Comparison of ENCODE assay signal across 1 cellular context in the genomic region with DNA sequence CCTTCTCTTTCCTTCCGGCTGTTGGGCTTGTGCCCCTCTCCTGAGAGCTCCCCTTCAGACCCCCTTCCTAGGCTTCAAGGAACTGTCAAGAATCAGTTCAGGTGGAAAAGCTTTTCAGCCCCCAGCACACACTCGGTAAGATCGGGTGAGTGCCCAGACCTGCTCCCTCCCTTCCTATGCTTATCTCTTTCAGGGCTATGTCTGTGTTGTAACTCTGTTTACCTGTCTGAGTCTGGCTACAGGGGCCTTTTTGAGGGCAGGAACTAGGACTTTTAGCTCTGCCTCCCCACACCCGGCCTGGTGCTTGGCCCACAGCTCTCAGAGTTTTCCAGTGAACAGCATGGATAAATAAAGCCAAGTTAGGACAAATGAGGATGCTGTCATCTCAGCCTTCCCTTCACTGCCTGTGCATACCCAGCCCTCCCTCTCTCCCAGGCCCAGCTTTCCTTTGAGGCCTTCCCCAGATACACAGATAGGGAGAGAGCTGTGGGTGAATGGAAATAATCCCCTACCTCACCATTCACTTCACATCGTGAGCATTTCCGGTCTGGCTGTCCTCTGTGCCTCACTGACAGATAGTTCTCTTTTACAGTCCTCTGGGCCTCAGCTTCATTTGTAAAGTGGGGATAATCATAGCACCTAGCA.
TF ChIP-seq lines count a peak whose summit lies in the region.

No MANE protein-coding gene starts in this region.

TF ChIP-seq in HepG2, 621 proteins besides CTCF, POLR2A, EP300 and RAD21 (continued from another document and continues in another):
- no peak for TF ChIP-seq MYNN (CRISPR knock-in tag; IDR thresholded peaks at IDR 0.05; ENCODE audit: low read depth)
- TF ChIP-seq, protein P1, sequence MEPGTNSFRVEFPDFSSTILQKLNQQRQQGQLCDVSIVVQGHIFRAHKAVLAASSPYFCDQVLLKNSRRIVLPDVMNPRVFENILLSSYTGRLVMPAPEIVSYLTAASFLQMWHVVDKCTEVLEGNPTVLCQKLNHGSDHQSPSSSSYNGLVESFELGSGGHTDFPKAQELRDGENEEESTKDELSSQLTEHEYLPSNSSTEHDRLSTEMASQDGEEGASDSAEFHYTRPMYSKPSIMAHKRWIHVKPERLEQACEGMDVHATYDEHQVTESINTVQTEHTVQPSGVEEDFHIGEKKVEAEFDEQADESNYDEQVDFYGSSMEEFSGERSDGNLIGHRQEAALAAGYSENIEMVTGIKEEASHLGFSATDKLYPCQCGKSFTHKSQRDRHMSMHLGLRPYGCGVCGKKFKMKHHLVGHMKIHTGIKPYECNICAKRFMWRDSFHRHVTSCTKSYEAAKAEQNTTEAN (CRISPR knock-in tag; conservative IDR thresholded peaks at IDR 0.05) = peak; percentile 90
- no peak for TF ChIP-seq MBD4 (IDR thresholded peaks at IDR 0.05; ENCODE audit: borderline replicate concordance, low read length)
- TF ChIP-seq ZNF496 (CRISPR knock-in tag; IDR thresholded peaks at IDR 0.05; ENCODE audit: insufficient replicate concordance) = no peak
- TF ChIP-seq NFKBIZ (CRISPR knock-in tag; IDR thresholded peaks at IDR 0.05) = peak; percentile 76; the same call in 1 of the 2 replicates
- peak; percentile 48; the same call in 1 of the 2 replicates for TF ChIP-seq GABPB1 (CRISPR knock-in tag; IDR thresholded peaks at IDR 0.05)
- TF ChIP-seq JUN (CRISPR knock-in tag; IDR thresholded peaks at IDR 0.05) = 0 out of 2 replicates have a peak, but pooled peaks have one; percentile 22
- TF ChIP-seq MED1 (CRISPR knock-in tag; IDR thresholded peaks at IDR 0.05) = peak; percentile 92
- peak; percentile 68 for TF ChIP-seq PPARG (CRISPR knock-in tag; conservative IDR thresholded peaks at IDR 0.05)
- TF ChIP-seq, protein P2, sequence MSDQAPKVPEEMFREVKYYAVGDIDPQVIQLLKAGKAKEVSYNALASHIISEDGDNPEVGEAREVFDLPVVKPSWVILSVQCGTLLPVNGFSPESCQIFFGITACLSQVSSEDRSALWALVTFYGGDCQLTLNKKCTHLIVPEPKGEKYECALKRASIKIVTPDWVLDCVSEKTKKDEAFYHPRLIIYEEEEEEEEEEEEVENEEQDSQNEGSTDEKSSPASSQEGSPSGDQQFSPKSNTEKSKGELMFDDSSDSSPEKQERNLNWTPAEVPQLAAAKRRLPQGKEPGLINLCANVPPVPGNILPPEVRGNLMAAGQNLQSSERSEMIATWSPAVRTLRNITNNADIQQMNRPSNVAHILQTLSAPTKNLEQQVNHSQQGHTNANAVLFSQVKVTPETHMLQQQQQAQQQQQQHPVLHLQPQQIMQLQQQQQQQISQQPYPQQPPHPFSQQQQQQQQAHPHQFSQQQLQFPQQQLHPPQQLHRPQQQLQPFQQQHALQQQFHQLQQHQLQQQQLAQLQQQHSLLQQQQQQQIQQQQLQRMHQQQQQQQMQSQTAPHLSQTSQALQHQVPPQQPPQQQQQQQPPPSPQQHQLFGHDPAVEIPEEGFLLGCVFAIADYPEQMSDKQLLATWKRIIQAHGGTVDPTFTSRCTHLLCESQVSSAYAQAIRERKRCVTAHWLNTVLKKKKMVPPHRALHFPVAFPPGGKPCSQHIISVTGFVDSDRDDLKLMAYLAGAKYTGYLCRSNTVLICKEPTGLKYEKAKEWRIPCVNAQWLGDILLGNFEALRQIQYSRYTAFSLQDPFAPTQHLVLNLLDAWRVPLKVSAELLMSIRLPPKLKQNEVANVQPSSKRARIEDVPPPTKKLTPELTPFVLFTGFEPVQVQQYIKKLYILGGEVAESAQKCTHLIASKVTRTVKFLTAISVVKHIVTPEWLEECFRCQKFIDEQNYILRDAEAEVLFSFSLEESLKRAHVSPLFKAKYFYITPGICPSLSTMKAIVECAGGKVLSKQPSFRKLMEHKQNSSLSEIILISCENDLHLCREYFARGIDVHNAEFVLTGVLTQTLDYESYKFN (CRISPR knock-in tag; conservative IDR thresholded peaks at IDR 0.05) = peak; percentile 94
- TF ChIP-seq RBM39 (IDR thresholded peaks at IDR 0.05; ENCODE audit: low read depth, low read length, poor library complexity, severe bottlenecking) = no peak
- peak; percentile 69 for TF ChIP-seq FOSL2 (CRISPR knock-in tag; IDR thresholded peaks at IDR 0.05)
- TF ChIP-seq GTF3A (CRISPR knock-in tag; conservative IDR thresholded peaks at IDR 0.05) = no peak
- no peak for TF ChIP-seq SNAI1 (CRISPR knock-in tag; IDR thresholded peaks at IDR 0.05; ENCODE audit: borderline replicate concordance)
- 0 out of 2 replicates have a peak, but pooled peaks have one; percentile 71 for TF ChIP-seq ZSCAN20 (CRISPR knock-in tag; IDR thresholded peaks at IDR 0.05; ENCODE audit: borderline replicate concordance)
- TF ChIP-seq, protein P3, sequence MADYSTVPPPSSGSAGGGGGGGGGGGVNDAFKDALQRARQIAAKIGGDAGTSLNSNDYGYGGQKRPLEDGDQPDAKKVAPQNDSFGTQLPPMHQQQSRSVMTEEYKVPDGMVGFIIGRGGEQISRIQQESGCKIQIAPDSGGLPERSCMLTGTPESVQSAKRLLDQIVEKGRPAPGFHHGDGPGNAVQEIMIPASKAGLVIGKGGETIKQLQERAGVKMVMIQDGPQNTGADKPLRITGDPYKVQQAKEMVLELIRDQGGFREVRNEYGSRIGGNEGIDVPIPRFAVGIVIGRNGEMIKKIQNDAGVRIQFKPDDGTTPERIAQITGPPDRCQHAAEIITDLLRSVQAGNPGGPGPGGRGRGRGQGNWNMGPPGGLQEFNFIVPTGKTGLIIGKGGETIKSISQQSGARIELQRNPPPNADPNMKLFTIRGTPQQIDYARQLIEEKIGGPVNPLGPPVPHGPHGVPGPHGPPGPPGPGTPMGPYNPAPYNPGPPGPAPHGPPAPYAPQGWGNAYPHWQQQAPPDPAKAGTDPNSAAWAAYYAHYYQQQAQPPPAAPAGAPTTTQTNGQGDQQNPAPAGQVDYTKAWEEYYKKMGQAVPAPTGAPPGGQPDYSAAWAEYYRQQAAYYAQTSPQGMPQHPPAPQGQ (CRISPR knock-in tag; IDR thresholded peaks at IDR 0.05; ENCODE audit: borderline replicate concordance) = no peak
- peak; percentile 53; the same call in 1 of the 2 replicates for TF ChIP-seq ZZZ3 (CRISPR knock-in tag; IDR thresholded peaks at IDR 0.05; ENCODE audit: borderline replicate concordance)
- 0 out of 2 replicates have a peak, but pooled peaks have one; percentile 59 for TF ChIP-seq BORCS8-MEF2B (CRISPR knock-in tag; IDR thresholded peaks at IDR 0.05)
- TF ChIP-seq, protein P4, sequence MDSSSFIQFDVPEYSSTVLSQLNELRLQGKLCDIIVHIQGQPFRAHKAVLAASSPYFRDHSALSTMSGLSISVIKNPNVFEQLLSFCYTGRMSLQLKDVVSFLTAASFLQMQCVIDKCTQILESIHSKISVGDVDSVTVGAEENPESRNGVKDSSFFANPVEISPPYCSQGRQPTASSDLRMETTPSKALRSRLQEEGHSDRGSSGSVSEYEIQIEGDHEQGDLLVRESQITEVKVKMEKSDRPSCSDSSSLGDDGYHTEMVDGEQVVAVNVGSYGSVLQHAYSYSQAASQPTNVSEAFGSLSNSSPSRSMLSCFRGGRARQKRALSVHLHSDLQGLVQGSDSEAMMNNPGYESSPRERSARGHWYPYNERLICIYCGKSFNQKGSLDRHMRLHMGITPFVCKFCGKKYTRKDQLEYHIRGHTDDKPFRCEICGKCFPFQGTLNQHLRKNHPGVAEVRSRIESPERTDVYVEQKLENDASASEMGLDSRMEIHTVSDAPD (CRISPR knock-in tag; IDR thresholded peaks at IDR 0.05) = no peak
- TF ChIP-seq, protein P5, sequence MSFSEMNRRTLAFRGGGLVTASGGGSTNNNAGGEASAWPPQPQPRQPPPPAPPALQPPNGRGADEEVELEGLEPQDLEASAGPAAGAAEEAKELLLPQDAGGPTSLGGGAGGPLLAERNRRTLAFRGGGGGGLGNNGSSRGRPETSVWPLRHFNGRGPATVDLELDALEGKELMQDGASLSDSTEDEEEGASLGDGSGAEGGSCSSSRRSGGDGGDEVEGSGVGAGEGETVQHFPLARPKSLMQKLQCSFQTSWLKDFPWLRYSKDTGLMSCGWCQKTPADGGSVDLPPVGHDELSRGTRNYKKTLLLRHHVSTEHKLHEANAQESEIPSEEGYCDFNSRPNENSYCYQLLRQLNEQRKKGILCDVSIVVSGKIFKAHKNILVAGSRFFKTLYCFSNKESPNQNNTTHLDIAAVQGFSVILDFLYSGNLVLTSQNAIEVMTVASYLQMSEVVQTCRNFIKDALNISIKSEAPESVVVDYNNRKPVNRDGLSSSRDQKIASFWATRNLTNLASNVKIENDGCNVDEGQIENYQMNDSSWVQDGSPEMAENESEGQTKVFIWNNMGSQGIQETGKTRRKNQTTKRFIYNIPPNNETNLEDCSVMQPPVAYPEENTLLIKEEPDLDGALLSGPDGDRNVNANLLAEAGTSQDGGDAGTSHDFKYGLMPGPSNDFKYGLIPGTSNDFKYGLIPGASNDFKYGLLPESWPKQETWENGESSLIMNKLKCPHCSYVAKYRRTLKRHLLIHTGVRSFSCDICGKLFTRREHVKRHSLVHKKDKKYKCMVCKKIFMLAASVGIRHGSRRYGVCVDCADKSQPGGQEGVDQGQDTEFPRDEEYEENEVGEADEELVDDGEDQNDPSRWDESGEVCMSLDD (CRISPR knock-in tag; IDR thresholded peaks at IDR 0.05; ENCODE audit: borderline replicate concordance) = no peak
- peak; percentile 13; the same call in 1 of the 2 replicates for TF ChIP-seq ZNF230 (CRISPR knock-in tag; IDR thresholded peaks at IDR 0.05)
- TF ChIP-seq KDM5B (CRISPR knock-in tag; IDR thresholded peaks at IDR 0.05; ENCODE audit: borderline replicate concordance) = no peak
- no peak for TF ChIP-seq ETV6 (CRISPR knock-in tag; conservative IDR thresholded peaks at IDR 0.05)
- TF ChIP-seq, protein P6, sequence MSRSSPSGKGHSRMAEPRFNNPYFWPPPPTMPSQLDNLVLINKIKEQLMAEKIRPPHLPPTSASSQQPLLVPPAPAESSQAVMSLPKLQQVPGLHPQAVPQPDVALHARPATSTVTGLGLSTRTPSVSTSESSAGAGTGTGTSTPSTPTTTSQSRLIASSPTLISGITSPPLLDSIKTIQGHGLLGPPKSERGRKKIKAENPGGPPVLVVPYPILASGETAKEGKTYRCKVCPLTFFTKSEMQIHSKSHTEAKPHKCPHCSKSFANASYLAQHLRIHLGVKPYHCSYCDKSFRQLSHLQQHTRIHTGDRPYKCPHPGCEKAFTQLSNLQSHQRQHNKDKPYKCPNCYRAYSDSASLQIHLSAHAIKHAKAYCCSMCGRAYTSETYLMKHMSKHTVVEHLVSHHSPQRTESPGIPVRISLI (CRISPR knock-in tag; IDR thresholded peaks at IDR 0.05; ENCODE audit: borderline replicate concordance) = peak; percentile 71; the same call in 1 of the 2 replicates
- TF ChIP-seq ZNF558 (CRISPR knock-in tag; IDR thresholded peaks at IDR 0.05; ENCODE audit: borderline replicate concordance) = no peak; the same call in 1 of the 2 replicates
- peak; percentile 80 for TF ChIP-seq HOXA3 (CRISPR knock-in tag; IDR thresholded peaks at IDR 0.05)
- peak; percentile 30; the same call in 1 of the 2 replicates for TF ChIP-seq ZSCAN25 (CRISPR knock-in tag; IDR thresholded peaks at IDR 0.05)
- TF ChIP-seq IRF2 (CRISPR knock-in tag; IDR thresholded peaks at IDR 0.05) = peak; percentile 59
- TF ChIP-seq, protein P7, sequence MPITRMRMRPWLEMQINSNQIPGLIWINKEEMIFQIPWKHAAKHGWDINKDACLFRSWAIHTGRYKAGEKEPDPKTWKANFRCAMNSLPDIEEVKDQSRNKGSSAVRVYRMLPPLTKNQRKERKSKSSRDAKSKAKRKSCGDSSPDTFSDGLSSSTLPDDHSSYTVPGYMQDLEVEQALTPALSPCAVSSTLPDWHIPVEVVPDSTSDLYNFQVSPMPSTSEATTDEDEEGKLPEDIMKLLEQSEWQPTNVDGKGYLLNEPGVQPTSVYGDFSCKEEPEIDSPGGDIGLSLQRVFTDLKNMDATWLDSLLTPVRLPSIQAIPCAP (CRISPR knock-in tag; IDR thresholded peaks at IDR 0.05; ENCODE audit: low read depth) = no peak
- 0 out of 2 replicates have a peak, but pooled peaks have one; percentile 45 for TF ChIP-seq MEIS1 (CRISPR knock-in tag; IDR thresholded peaks at IDR 0.05; ENCODE audit: borderline replicate concordance)
- peak; percentile 96 for TF ChIP-seq SKI (IDR thresholded peaks at IDR 0.05; ENCODE audit: partially characterized antibody)
- TF ChIP-seq ZNF121 (CRISPR knock-in tag; IDR thresholded peaks at IDR 0.05) = peak; percentile 94
- TF ChIP-seq ZKSCAN8 (CRISPR knock-in tag; IDR thresholded peaks at IDR 0.05; ENCODE audit: borderline replicate concordance) = peak; percentile 77
- TF ChIP-seq ZNF234 (CRISPR knock-in tag; conservative IDR thresholded peaks at IDR 0.05) = no peak
- TF ChIP-seq SALL2 (CRISPR knock-in tag; IDR thresholded peaks at IDR 0.05) = peak; percentile 89; the same call in 1 of the 2 replicates
- no peak for TF ChIP-seq ZNF879 (CRISPR knock-in tag; IDR thresholded peaks at IDR 0.05)
- peak; percentile 86 for TF ChIP-seq HNF4A (CRISPR knock-in tag; IDR thresholded peaks at IDR 0.05)
- peak; percentile 69 for TF ChIP-seq CCDC6 (CRISPR knock-in tag; IDR thresholded peaks at IDR 0.05)
- no peak for TF ChIP-seq WIZ (CRISPR knock-in tag; IDR thresholded peaks at IDR 0.05)
- no peak for TF ChIP-seq ZSCAN30 (CRISPR knock-in tag; IDR thresholded peaks at IDR 0.05)
- 0 out of 2 replicates have a peak, but pooled peaks have one; percentile 49 for TF ChIP-seq ZSCAN31 (CRISPR knock-in tag; IDR thresholded peaks at IDR 0.05; ENCODE audit: low read depth)
- no peak for TF ChIP-seq DBP (CRISPR knock-in tag; IDR thresholded peaks at IDR 0.05; ENCODE audit: not compliant biosample characterization)
- no peak for TF ChIP-seq PCBP1 (IDR thresholded peaks at IDR 0.05; ENCODE audit: borderline replicate concordance, low read depth, low read length)
- TF ChIP-seq FOXC1 (CRISPR knock-in tag; IDR thresholded peaks at IDR 0.05; ENCODE audit: borderline replicate concordance) = no peak
- peak; percentile 93 for TF ChIP-seq ZBTB7B (CRISPR knock-in tag; IDR thresholded peaks at IDR 0.05)
- TF ChIP-seq KDM3A (CRISPR knock-in tag; IDR thresholded peaks at IDR 0.05; ENCODE audit: low read depth) = no peak
- TF ChIP-seq, protein P8, sequence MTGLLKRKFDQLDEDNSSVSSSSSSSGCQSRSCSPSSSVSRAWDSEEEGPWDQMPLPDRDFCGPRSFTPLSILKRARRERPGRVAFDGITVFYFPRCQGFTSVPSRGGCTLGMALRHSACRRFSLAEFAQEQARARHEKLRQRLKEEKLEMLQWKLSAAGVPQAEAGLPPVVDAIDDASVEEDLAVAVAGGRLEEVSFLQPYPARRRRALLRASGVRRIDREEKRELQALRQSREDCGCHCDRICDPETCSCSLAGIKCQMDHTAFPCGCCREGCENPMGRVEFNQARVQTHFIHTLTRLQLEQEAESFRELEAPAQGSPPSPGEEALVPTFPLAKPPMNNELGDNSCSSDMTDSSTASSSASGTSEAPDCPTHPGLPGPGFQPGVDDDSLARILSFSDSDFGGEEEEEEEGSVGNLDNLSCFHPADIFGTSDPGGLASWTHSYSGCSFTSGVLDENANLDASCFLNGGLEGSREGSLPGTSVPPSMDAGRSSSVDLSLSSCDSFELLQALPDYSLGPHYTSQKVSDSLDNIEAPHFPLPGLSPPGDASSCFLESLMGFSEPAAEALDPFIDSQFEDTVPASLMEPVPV (CRISPR knock-in tag; IDR thresholded peaks at IDR 0.05) = peak; percentile 74; the same call in 1 of the 2 replicates
- TF ChIP-seq CBX2 (IDR thresholded peaks at IDR 0.05; ENCODE audit: low read depth, low read length) = no peak
- TF ChIP-seq CBX2 (CRISPR knock-in tag; IDR thresholded peaks at IDR 0.05; ENCODE audit: low read depth) = 0 out of 2 replicates have a peak, but pooled peaks have one; percentile 65
- no peak for TF ChIP-seq TCF7L2 (IDR thresholded peaks at IDR 0.05; ENCODE audit: low read depth, low read length)
